Comparison of ENCODE assay signal across 1 cellular context in the genomic region with DNA sequence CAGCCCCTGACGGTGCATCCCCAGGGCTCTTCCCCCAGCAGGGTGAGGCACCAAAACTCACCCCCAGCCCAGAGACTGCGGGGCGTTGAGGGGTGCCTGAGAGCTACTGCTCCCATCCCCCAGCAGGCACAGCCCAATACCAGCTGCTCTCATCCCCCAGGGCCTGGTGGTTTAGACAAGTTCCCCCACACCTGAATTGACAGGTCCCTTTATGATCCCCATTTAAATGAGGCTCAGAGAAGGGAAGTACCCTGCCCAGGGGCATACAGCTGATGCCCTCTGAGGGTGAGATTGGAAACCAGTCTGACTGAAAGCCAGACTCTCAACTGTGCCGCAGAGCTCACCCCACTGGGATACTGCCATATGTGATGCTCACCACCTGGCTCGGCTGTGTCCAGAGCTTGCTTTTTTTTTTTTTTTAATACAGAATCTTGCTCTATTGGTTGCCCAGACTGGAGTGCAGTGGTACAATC.
TF ChIP-seq lines count a peak whose summit lies in the region.

No MANE protein-coding gene starts in this region.

TF ChIP-seq in H1, 55 proteins besides CTCF, POLR2A, EP300 and RAD21:
- TF ChIP-seq EZH2 (IDR thresholded peaks at IDR 0.05; ENCODE audit: low read depth, low read length, severe bottlenecking) (no peak), PHF8 (conservative IDR thresholded peaks at IDR 0.05; ENCODE audit: low read depth, low read length) (no peak), KDM5A (IDR thresholded peaks at IDR 0.05; ENCODE audit: low read length) (no peak), NRF1 (IDR thresholded peaks at IDR 0.05; ENCODE audit: low read depth, low read length) (no peak), GTF2F1 (IDR thresholded peaks at IDR 0.05; ENCODE audit: borderline replicate concordance, low read depth, low read length) (no peak), RNF2 (IDR thresholded peaks at IDR 0.05; ENCODE audit: borderline replicate concordance, low read depth, low read length, missing control alignments, poor library complexity, severe bottlenecking) (no peak), ASH2L (IDR thresholded peaks at IDR 0.05; ENCODE audit: low read length) (no peak), SRF (IDR thresholded peaks at IDR 0.05; ENCODE audit: low read depth, low read length) (no peak), EGR1 (IDR thresholded peaks at IDR 0.05; ENCODE audit: borderline replicate concordance, low read depth, low read length) (no peak), TEAD4 (IDR thresholded peaks at IDR 0.05; ENCODE audit: low read depth, low read length) (no peak), CBX8 (IDR thresholded peaks at IDR 0.05; ENCODE audit: borderline replicate concordance, low read depth, low read length) (no peak), KDM1A (IDR thresholded peaks at IDR 0.05; ENCODE audit: borderline replicate concordance, low read length) (no peak), CBX5 (IDR thresholded peaks at IDR 0.05; ENCODE audit: low read depth, low read length) (no peak), BCL11A (IDR thresholded peaks at IDR 0.05; ENCODE audit: low read depth in 2 of 2, low read length in 2 of 2) (no peak), KDM4A (IDR thresholded peaks at IDR 0.05; ENCODE audit: low read depth, low read length, severe bottlenecking) (no peak), SIX5 (IDR thresholded peaks at IDR 0.05; ENCODE audit: low read depth, low read length) (no peak)
- TF ChIP-seq, protein P1, sequence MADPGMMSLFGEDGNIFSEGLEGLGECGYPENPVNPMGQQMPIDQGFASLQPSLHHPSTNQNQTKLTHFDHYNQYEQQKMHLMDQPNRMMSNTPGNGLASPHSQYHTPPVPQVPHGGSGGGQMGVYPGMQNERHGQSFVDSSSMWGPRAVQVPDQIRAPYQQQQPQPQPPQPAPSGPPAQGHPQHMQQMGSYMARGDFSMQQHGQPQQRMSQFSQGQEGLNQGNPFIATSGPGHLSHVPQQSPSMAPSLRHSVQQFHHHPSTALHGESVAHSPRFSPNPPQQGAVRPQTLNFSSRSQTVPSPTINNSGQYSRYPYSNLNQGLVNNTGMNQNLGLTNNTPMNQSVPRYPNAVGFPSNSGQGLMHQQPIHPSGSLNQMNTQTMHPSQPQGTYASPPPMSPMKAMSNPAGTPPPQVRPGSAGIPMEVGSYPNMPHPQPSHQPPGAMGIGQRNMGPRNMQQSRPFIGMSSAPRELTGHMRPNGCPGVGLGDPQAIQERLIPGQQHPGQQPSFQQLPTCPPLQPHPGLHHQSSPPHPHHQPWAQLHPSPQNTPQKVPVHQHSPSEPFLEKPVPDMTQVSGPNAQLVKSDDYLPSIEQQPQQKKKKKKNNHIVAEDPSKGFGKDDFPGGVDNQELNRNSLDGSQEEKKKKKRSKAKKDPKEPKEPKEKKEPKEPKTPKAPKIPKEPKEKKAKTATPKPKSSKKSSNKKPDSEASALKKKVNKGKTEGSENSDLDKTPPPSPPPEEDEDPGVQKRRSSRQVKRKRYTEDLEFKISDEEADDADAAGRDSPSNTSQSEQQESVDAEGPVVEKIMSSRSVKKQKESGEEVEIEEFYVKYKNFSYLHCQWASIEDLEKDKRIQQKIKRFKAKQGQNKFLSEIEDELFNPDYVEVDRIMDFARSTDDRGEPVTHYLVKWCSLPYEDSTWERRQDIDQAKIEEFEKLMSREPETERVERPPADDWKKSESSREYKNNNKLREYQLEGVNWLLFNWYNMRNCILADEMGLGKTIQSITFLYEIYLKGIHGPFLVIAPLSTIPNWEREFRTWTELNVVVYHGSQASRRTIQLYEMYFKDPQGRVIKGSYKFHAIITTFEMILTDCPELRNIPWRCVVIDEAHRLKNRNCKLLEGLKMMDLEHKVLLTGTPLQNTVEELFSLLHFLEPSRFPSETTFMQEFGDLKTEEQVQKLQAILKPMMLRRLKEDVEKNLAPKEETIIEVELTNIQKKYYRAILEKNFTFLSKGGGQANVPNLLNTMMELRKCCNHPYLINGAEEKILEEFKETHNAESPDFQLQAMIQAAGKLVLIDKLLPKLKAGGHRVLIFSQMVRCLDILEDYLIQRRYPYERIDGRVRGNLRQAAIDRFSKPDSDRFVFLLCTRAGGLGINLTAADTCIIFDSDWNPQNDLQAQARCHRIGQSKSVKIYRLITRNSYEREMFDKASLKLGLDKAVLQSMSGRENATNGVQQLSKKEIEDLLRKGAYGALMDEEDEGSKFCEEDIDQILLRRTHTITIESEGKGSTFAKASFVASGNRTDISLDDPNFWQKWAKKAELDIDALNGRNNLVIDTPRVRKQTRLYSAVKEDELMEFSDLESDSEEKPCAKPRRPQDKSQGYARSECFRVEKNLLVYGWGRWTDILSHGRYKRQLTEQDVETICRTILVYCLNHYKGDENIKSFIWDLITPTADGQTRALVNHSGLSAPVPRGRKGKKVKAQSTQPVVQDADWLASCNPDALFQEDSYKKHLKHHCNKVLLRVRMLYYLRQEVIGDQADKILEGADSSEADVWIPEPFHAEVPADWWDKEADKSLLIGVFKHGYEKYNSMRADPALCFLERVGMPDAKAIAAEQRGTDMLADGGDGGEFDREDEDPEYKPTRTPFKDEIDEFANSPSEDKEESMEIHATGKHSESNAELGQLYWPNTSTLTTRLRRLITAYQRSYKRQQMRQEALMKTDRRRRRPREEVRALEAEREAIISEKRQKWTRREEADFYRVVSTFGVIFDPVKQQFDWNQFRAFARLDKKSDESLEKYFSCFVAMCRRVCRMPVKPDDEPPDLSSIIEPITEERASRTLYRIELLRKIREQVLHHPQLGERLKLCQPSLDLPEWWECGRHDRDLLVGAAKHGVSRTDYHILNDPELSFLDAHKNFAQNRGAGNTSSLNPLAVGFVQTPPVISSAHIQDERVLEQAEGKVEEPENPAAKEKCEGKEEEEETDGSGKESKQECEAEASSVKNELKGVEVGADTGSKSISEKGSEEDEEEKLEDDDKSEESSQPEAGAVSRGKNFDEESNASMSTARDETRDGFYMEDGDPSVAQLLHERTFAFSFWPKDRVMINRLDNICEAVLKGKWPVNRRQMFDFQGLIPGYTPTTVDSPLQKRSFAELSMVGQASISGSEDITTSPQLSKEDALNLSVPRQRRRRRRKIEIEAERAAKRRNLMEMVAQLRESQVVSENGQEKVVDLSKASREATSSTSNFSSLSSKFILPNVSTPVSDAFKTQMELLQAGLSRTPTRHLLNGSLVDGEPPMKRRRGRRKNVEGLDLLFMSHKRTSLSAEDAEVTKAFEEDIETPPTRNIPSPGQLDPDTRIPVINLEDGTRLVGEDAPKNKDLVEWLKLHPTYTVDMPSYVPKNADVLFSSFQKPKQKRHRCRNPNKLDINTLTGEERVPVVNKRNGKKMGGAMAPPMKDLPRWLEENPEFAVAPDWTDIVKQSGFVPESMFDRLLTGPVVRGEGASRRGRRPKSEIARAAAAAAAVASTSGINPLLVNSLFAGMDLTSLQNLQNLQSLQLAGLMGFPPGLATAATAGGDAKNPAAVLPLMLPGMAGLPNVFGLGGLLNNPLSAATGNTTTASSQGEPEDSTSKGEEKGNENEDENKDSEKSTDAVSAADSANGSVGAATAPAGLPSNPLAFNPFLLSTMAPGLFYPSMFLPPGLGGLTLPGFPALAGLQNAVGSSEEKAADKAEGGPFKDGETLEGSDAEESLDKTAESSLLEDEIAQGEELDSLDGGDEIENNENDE (IDR thresholded peaks at IDR 0.05; ENCODE audit: insufficient replicate concordance, low read length) = no peak
